18 cellular contexts compared by ENCODE assay signal in genomic region chr19:58350001-58350801, GRCh38. TPM values are rescaled to one million over a fixed set of nuclear protein-coding genes. Genes with fewer than 3 reads are reported as not detected.
DNase-seq lines count a peak whose midpoint lies in the region; ATAC-seq, FAIRE-seq and TF ChIP-seq lines count a peak whose summit lies in the region.
"Had no signal": no experiment of that assay in that cellular context is flagged by ENCODE, and none has a peak within 500 bp of the region (broad histone marks: within the 10 kb centered on the region; RNA-seq: fewer than 3 reads in every experiment).

No MANE protein-coding gene starts in this region.

- peak overlapping the region; percentile 60 for H3K4me3 Mint-ChIP-seq in natural killer cell treated with Interleukin-12 subunit alpha and Interleukin-12 subunit beta and Interleukin-15 and Interleukin-18, amount 100 ng/mL, for 72 hours
- no peak overlapping the region for H3K4me3 Mint-ChIP-seq in natural killer cell
- peak overlapping the region; percentile 82 for H3K4me3 Mint-ChIP-seq in memory B cell

- H3K9me1 ChIP-seq in endothelial cell of umbilical vein (replicated peaks; ENCODE audit: control insufficient read depth, extremely low read depth, insufficient read depth, low read length) = no peaks in the 10 kb centered on the region

- no peaks in the 10 kb centered on the region for H3K9me3 Mint-ChIP-seq in natural killer cell treated with Interleukin-12 subunit alpha and Interleukin-12 subunit beta and Interleukin-15 and Interleukin-18, amount 100 ng/mL, for 72 hours
- H3K9me3 Mint-ChIP-seq in natural killer cell (no peaks in the 10 kb centered on the region), memory B cell (peaks cover 2% of the 10 kb centered on the region)

- CTCF ChIA-PET in endothelial cell of umbilical vein (lab: Charles Lee) = interaction anchor here (0.9 kb wide), 1 partner anchor 10 kb away, joined by 3 read pairs; no protein-coding TSS in a partner anchor

- H3K4me1 Mint-ChIP-seq in natural killer cell treated with Interleukin-12 subunit alpha and Interleukin-12 subunit beta and Interleukin-15 and Interleukin-18, amount 100 ng/mL, for 72 hours (ENCODE audit: low read depth in 2 of 2) = peaks cover 6 to 15% of the 10 kb centered on the region in 2 donors
- H3K4me1 Mint-ChIP-seq in natural killer cell (peaks cover 6 to 15% of the 10 kb centered on the region in 2 donors), memory B cell (peaks cover 13% of the 10 kb centered on the region)

- peak overlapping the region; percentile 50 for H2AFZ ChIP-seq in endothelial cell of umbilical vein (ENCODE audit: low read depth, low read length)

- no peaks in the 10 kb centered on the region for H3K36me3 Mint-ChIP-seq in natural killer cell treated with Interleukin-12 subunit alpha and Interleukin-12 subunit beta and Interleukin-15 and Interleukin-18, amount 100 ng/mL, for 72 hours
- H3K36me3 Mint-ChIP-seq in natural killer cell (no peaks in the 10 kb centered on the region), memory B cell (peaks cover 12% of the 10 kb centered on the region)

- intact Hi-C loops in natural killer cell (cut with micrococcal nuclease) (no loop called here), endothelial cell of umbilical vein (cut with micrococcal nuclease) (no loop called here)

- TF ChIP-seq CTCF in natural killer cell (IDR thresholded peaks at IDR 0.05) = no peak
- peak in 1 of 2 donors; percentile 22 for TF ChIP-seq CTCF in endothelial cell of umbilical vein (IDR thresholded peaks at IDR 0.05; ENCODE audit: extremely low read depth in 1 of 2, insufficient read depth in 1 of 2, low read depth in 1 of 2, low read length in 2 of 2)
- no peak for TF ChIP-seq CTCF in foreskin fibroblast (IDR thresholded peaks at IDR 0.05; ENCODE audit: low read depth, low read length)

- H3K4me3 ChIP-seq in endothelial cell of umbilical vein (replicated peaks in 1 of 3; ENCODE audit: insufficient read depth in 1 of 3, low read depth in 1 of 3, low read length in 3 of 3) (no peak overlapping the region), foreskin fibroblast (ENCODE audit: low read depth in 1 of 2, low read length in 2 of 2) (no peak overlapping the region)

- no peaks in the 10 kb centered on the region for H3K79me2 ChIP-seq in endothelial cell of umbilical vein (ENCODE audit: control insufficient read depth, insufficient read depth, low read length)

- dilution Hi-C loops in endothelial cell of umbilical vein (cut with MboI; ENCODE audit: extremely low pct_ligation_motif_present, low sequenced_read_pairs) = no loop called here

- H3K4me2 ChIP-seq in endothelial cell of umbilical vein (ENCODE audit: insufficient read depth, low read length) = peak overlapping the region; percentile 19

- no peaks in the 10 kb centered on the region for H3K36me3 ChIP-seq in endothelial cell of umbilical vein (ENCODE audit: control insufficient read depth in 2 of 2, extremely low read depth in 1 of 2, insufficient read depth in 2 of 2, low read length in 2 of 2)

- no peaks in the 10 kb centered on the region for H3K9me3 ChIP-seq in endothelial cell of umbilical vein (replicated peaks; ENCODE audit: control insufficient read depth, insufficient read depth, low read length)

- no peaks in the 10 kb centered on the region for H4K20me1 ChIP-seq in endothelial cell of umbilical vein (replicated peaks; ENCODE audit: control insufficient read depth, extremely low read depth, insufficient read depth, low read length)

- no peak for FAIRE-seq in endothelial cell of umbilical vein (lab: Jason Lieb, UNC)
- FAIRE-seq: D721Med, GM18507 had no signal

- no peak overlapping the region for H3K27ac Mint-ChIP-seq in natural killer cell treated with Interleukin-12 subunit alpha and Interleukin-12 subunit beta and Interleukin-15 and Interleukin-18, amount 100 ng/mL, for 72 hours
- H3K27ac Mint-ChIP-seq in natural killer cell = no peak overlapping the region
- H3K27ac Mint-ChIP-seq in memory B cell = peak overlapping the region; percentile 74
- H3K27ac Mint-ChIP-seq: naive thymus-derived CD4-positive, alpha-beta T cell had no signal

- H3K27me3 ChIP-seq in endothelial cell of umbilical vein (ENCODE audit: control insufficient read depth in 2 of 2, insufficient read depth in 2 of 2, low read length in 2 of 2) = peaks cover 27 to 49% of the 10 kb centered on the region in 2 experiments

- no peak overlapping the region for H3K27ac ChIP-seq in endothelial cell of umbilical vein (ENCODE audit: insufficient read depth, low read depth, low read length)
- H3K27ac ChIP-seq: epithelial cell of prostate had no signal

- BruUV-seq in endothelial cell of umbilical vein (replicated peaks; lab: Mats Ljungman, UMichigan) = no TSS peak

- peaks cover 5% of the 10 kb centered on the region for H3K4me1 ChIP-seq in endothelial cell of umbilical vein (ENCODE audit: control insufficient read depth, extremely low read depth, insufficient read depth, low read length)

- POLR2A ChIA-PET in endothelial cell of umbilical vein (lab: Charles Lee) = no interaction called here

- peaks cover 3 to 16% of the 10 kb centered on the region in 2 donors for H3K27me3 Mint-ChIP-seq in natural killer cell treated with Interleukin-12 subunit alpha and Interleukin-12 subunit beta and Interleukin-15 and Interleukin-18, amount 100 ng/mL, for 72 hours
- peaks cover 0 to 27% of the 10 kb centered on the region in 2 donors for H3K27me3 Mint-ChIP-seq in natural killer cell (ENCODE audit: low read depth in 2 of 2)
- H3K27me3 Mint-ChIP-seq in memory B cell = no peaks in the 10 kb centered on the region

- no peak for ATAC-seq in natural killer cell treated with Interleukin-12 subunit alpha and Interleukin-12 subunit beta and Interleukin-15 and Interleukin-18, amount 100 ng/mL, for 72 hours
- ATAC-seq in natural killer cell (no peak), memory B cell (ENCODE audit: low read depth) (no peak), HG02840 (IDR thresholded peaks at IDR 0.05; ENCODE audit: low FRiP score, unreplicated experiment) (no peak)
- ATAC-seq: naive thymus-derived CD4-positive, alpha-beta T cell; SK-N-SH treated with all-trans-retinoic acid at 6 μM for 48 hours had no signal

- no peak for DNase-seq in natural killer cell treated with Interleukin-12 subunit alpha and Interleukin-12 subunit beta and Interleukin-15 and Interleukin-18, amount 100 ng/mL, for 72 hours (ENCODE audit: low spot score)
- DNase-seq in natural killer cell (no peak), endothelial cell of umbilical vein (ENCODE audit: low read depth, low spot score) (no peak), memory B cell (ENCODE audit: low spot score in 2 of 2) (no peak), SW480 (ENCODE audit: low spot score) (no peak), foreskin fibroblast (no peak), SIG-M5 (lab: John Stamatoyannopoulos, UW) (no peak)
- DNase-seq: activated CD8-positive, alpha-beta memory T cell treated with anti-CD3 and anti-CD28 coated beads for 24 hours; activated naive CD4-positive, alpha-beta T cell treated with Interleukin-2 at 50 U/mL for 16 hours; naive thymus-derived CD4-positive, alpha-beta T cell; NCI-H1930; NCI-H510A; trophoblast cell had no signal

- H3K9ac ChIP-seq in endothelial cell of umbilical vein (replicated peaks; ENCODE audit: extremely low read depth, insufficient read depth, low read length) = no peak overlapping the region

- no peak for TF ChIP-seq POLR2A in endothelial cell of umbilical vein (IDR thresholded peaks at IDR 0.05; ENCODE audit: low read depth, low read length)

RNA-seq across cellular contexts. Expression of gene A1BG, which starts 3.1 kb away (rescaled TPM):
- total RNA-seq in natural killer cell treated with Interleukin-12 subunit alpha and Interleukin-12 subunit beta and Interleukin-15 and Interleukin-18, amount 100 ng/mL, for 72 hours = 1 to 10 TPM; 4.4 to 5.2 TPM
- 10 to 100 TPM in 1 of 3 donors, 1 to 10 TPM in 2; 2.0 to 10.6 (median 3.5) TPM for total RNA-seq in natural killer cell
- total RNA-seq in endothelial cell of umbilical vein = 0.85 and 2.3 TPM in 2 replicates
- polyA plus RNA-seq in endothelial cell of umbilical vein = 3.7 and 6.2 TPM in 2 replicates
- polyA plus RNA-seq in endothelial cell of umbilical vein (2011; cell fraction: cytosol; rRNA removed) = 1.0 and 1.9 TPM in 2 replicates
- polyA plus RNA-seq in endothelial cell of umbilical vein (2011; cell fraction: nucleus; rRNA removed) = 0.21 and 0.55 TPM in 2 replicates
- polyA plus RNA-seq in endothelial cell of umbilical vein (2012) = 1.2 and 1.9 TPM in 2 replicates
- polyA minus RNA-seq in endothelial cell of umbilical vein = 0.53 TPM in 1 of 2 replicates, not detected in the other
- not detected for polyA minus RNA-seq in endothelial cell of umbilical vein (2011; cell fraction: cytosol; rRNA and poly(A)+ RNA removed)
- polyA minus RNA-seq in endothelial cell of umbilical vein (2011; cell fraction: nucleus; rRNA and poly(A)+ RNA removed) = 0.53 TPM in 1 of 2 replicates, not detected in the other

RNA-seq across cellular contexts. Expression of gene ZNF497, which starts 12.3 kb away (rescaled TPM):
- 1 to 10 TPM in 1 of 2 donors, under 1 TPM in 1; 0.52 to 1.4 TPM for total RNA-seq in natural killer cell treated with Interleukin-12 subunit alpha and Interleukin-12 subunit beta and Interleukin-15 and Interleukin-18, amount 100 ng/mL, for 72 hours
- under 1 TPM; 0.40 to 0.61 (median 0.60) TPM for total RNA-seq in natural killer cell
- total RNA-seq in endothelial cell of umbilical vein = 0.42 and 1.3 TPM in 2 replicates
- 0.40 and 0.62 TPM in 2 replicates for polyA plus RNA-seq in endothelial cell of umbilical vein
- polyA plus RNA-seq in endothelial cell of umbilical vein (2011; cell fraction: cytosol; rRNA removed) = 0.10 and 0.21 TPM in 2 replicates
- 1.2 and 1.7 TPM in 2 replicates for polyA plus RNA-seq in endothelial cell of umbilical vein (2011; cell fraction: nucleus; rRNA removed)
- polyA plus RNA-seq in endothelial cell of umbilical vein (2012) = 0.20 and 0.35 TPM in 2 replicates
- 0.46 and 1.8 TPM in 2 replicates for polyA minus RNA-seq in endothelial cell of umbilical vein
- polyA minus RNA-seq in endothelial cell of umbilical vein (2011; cell fraction: cytosol; rRNA and poly(A)+ RNA removed) = 1.6 TPM
- polyA minus RNA-seq in endothelial cell of umbilical vein (2011; cell fraction: nucleus; rRNA and poly(A)+ RNA removed) = 0.82 and 0.87 TPM in 2 replicates

RNA-seq across cellular contexts. Expression of gene ZSCAN22, which starts 23.4 kb away (rescaled TPM):
- total RNA-seq in natural killer cell treated with Interleukin-12 subunit alpha and Interleukin-12 subunit beta and Interleukin-15 and Interleukin-18, amount 100 ng/mL, for 72 hours = 1 to 10 TPM; 5.9 to 6.1 TPM
- total RNA-seq in natural killer cell (1 to 10 TPM; 2.9 to 4.8 (median 3.2) TPM), endothelial cell of umbilical vein (3.6 and 3.7 TPM in 2 replicates)
- 3.6 and 3.9 TPM in 2 replicates for polyA plus RNA-seq in endothelial cell of umbilical vein
- 2.1 and 2.4 TPM in 2 replicates for polyA plus RNA-seq in endothelial cell of umbilical vein (2011; cell fraction: cytosol; rRNA removed)
- 2.7 and 2.8 TPM in 2 replicates for polyA plus RNA-seq in endothelial cell of umbilical vein (2011; cell fraction: nucleus; rRNA removed)
- polyA plus RNA-seq in endothelial cell of umbilical vein (2012) = 1.3 and 1.5 TPM in 2 replicates
- polyA minus RNA-seq in endothelial cell of umbilical vein = 8.1 and 9.1 TPM in 2 replicates
- 5.2 TPM for polyA minus RNA-seq in endothelial cell of umbilical vein (2011; cell fraction: cytosol; rRNA and poly(A)+ RNA removed)
- 2.8 and 3.7 TPM in 2 replicates for polyA minus RNA-seq in endothelial cell of umbilical vein (2011; cell fraction: nucleus; rRNA and poly(A)+ RNA removed)

RNA-seq across cellular contexts. Expression of gene ZNF837, which starts 30.6 kb away (rescaled TPM):
- total RNA-seq in natural killer cell treated with Interleukin-12 subunit alpha and Interleukin-12 subunit beta and Interleukin-15 and Interleukin-18, amount 100 ng/mL, for 72 hours = under 1 TPM; 0.71 to 0.86 TPM
- total RNA-seq in natural killer cell = 1 to 10 TPM in 2 of 3 donors, under 1 TPM in 1; 0.63 to 1.4 (median 1.3) TPM
- 1.4 and 1.7 TPM in 2 replicates for total RNA-seq in endothelial cell of umbilical vein
- polyA plus RNA-seq in endothelial cell of umbilical vein = 1.6 and 2.8 TPM in 2 replicates
- polyA plus RNA-seq in endothelial cell of umbilical vein (2011; cell fraction: cytosol; rRNA removed) = 0.57 and 1.4 TPM in 2 replicates
- polyA plus RNA-seq in endothelial cell of umbilical vein (2011; cell fraction: nucleus; rRNA removed) = 0.59 and 0.67 TPM in 2 replicates
- polyA plus RNA-seq in endothelial cell of umbilical vein (2012) = 0.74 and 2.0 TPM in 2 replicates
- polyA minus RNA-seq in endothelial cell of umbilical vein = 0.49 and 0.92 TPM in 2 replicates
- 2.0 TPM for polyA minus RNA-seq in endothelial cell of umbilical vein (2011; cell fraction: cytosol; rRNA and poly(A)+ RNA removed)
- polyA minus RNA-seq in endothelial cell of umbilical vein (2011; cell fraction: nucleus; rRNA and poly(A)+ RNA removed) = 0.77 TPM in 2 replicates

RNA-seq across cellular contexts. Expression of gene RPS5, which starts 36.9 kb away (rescaled TPM):
- 100 to 1,000 TPM; 757 to 786 TPM for total RNA-seq in natural killer cell treated with Interleukin-12 subunit alpha and Interleukin-12 subunit beta and Interleukin-15 and Interleukin-18, amount 100 ng/mL, for 72 hours
- total RNA-seq in natural killer cell (100 to 1,000 TPM; 406 to 580 (median 525) TPM), endothelial cell of umbilical vein (945 and 993 TPM in 2 replicates)
- 3,430 and 4,008 TPM in 2 replicates for polyA plus RNA-seq in endothelial cell of umbilical vein
- polyA plus RNA-seq in endothelial cell of umbilical vein (2011; cell fraction: cytosol; rRNA removed) = 2,572 and 2,789 TPM in 2 replicates
- 713 and 831 TPM in 2 replicates for polyA plus RNA-seq in endothelial cell of umbilical vein (2011; cell fraction: nucleus; rRNA removed)
- polyA plus RNA-seq in endothelial cell of umbilical vein (2012) = 1,416 and 2,035 TPM in 2 replicates
- 1,548 and 1,681 TPM in 2 replicates for polyA minus RNA-seq in endothelial cell of umbilical vein
- polyA minus RNA-seq in endothelial cell of umbilical vein (2011; cell fraction: cytosol; rRNA and poly(A)+ RNA removed) = 1,257 TPM
- 223 and 251 TPM in 2 replicates for polyA minus RNA-seq in endothelial cell of umbilical vein (2011; cell fraction: nucleus; rRNA and poly(A)+ RNA removed)
